23 cellular contexts compared by ENCODE assay signal in genomic region chr10:128287921-128288320, GRCh38.
"Had no signal": no experiment of that assay in that cellular context is flagged by ENCODE, and none has a peak within 500 bp of the region (broad histone marks: within the 10 kb centered on the region; RNA-seq: fewer than 3 reads in every experiment).

No MANE protein-coding gene starts in this region.

- DNase-seq: activated CD4-positive, alpha-beta T cell treated with anti-CD3 and anti-CD28 coated beads for 4 hours; activated CD8-positive, alpha-beta memory T cell treated with anti-CD3 and anti-CD28 coated beads, Interleukin-2, amount 50 U/mL, for 4 hours; activated CD8-positive, alpha-beta T cell treated with anti-CD3 and anti-CD28 coated beads for 36 hours; activated gamma-delta T cell treated with Interleukin-2 at 50 U/mL for 16 hours; activated naive CD4-positive, alpha-beta T cell treated with anti-CD3 and anti-CD28 coated beads, Interleukin-2, amount 10 ng/mL, durations not matched to agents 7 days and 5 days; activated naive CD8-positive, alpha-beta T cell treated with anti-CD3 and anti-CD28 coated beads for 36 hours; activated T-cell treated with anti-CD3 and anti-CD28 coated beads, Interleukin-2, amount 50 U/mL, for 72 hours; central memory CD4-positive, alpha-beta T cell; Karpas-422; MM.1S; NCI-H1105; NCI-H1436; NCI-H1694 treated with DMSO at 0.1 percent for 48 hours; NCI-H2029 treated with DMSO at 0.1 percent for 48 hours; NCI-H510A treated with DMSO at 0.1 percent for 48 hours; Peyer's patch; Right ventricle myocardium superior; SJCRH30; SK-N-SH; T-helper 1 cell had no signal

- H3K27ac ChIP-seq: Peyer's patch, RWPE1, SJCRH30, VCaP had no signal

- H3K27ac Mint-ChIP-seq: activated CD8-positive, alpha-beta T cell treated with anti-CD3 and anti-CD28 coated beads for 36 hours; activated naive CD4-positive, alpha-beta T cell treated with anti-CD3 and anti-CD28 coated beads, Interleukin-2, amount 10 ng/mL, durations not matched to agents 7 days and 5 days; activated naive CD8-positive, alpha-beta T cell treated with anti-CD3 and anti-CD28 coated beads for 36 hours; activated T-cell treated with anti-CD3 and anti-CD28 coated beads, Interleukin-2, amount 50 U/mL, for 72 hours; activated T-helper 2 cell treated with anti-CD3 and anti-CD28 coated beads, Interferon-gamma antibody, Interleukin-2, Interleukin-4, amounts not matched to agents 10 μg/mL and 5 μg/mL and 100 μg/mL, durations not matched to agents 14 hours and 24 hours and 36 hours had no signal

- H3K36me3 Mint-ChIP-seq: activated naive CD4-positive, alpha-beta T cell treated with anti-CD3 and anti-CD28 coated beads, Interleukin-2, amount 10 ng/mL, durations not matched to agents 7 days and 5 days; activated naive CD8-positive, alpha-beta T cell treated with anti-CD3 and anti-CD28 coated beads for 36 hours had no signal

- H3K9me3 Mint-ChIP-seq: activated T-helper 2 cell treated with anti-CD3 and anti-CD28 coated beads, Interferon-gamma antibody, Interleukin-2, Interleukin-4, amounts not matched to agents 10 μg/mL and 5 μg/mL and 100 μg/mL, durations not matched to agents 14 hours and 24 hours and 36 hours had no signal

- H3K27me3 ChIP-seq: SJCRH30 had no signal

- H3K4me1 Mint-ChIP-seq: activated naive CD4-positive, alpha-beta T cell treated with anti-CD3 and anti-CD28 coated beads, Interleukin-2, amount 10 ng/mL, durations not matched to agents 7 days and 5 days; activated naive CD8-positive, alpha-beta T cell treated with anti-CD3 and anti-CD28 coated beads for 36 hours had no signal

- ATAC-seq: activated CD8-positive, alpha-beta T cell treated with anti-CD3 and anti-CD28 coated beads for 36 hours; activated T-cell treated with anti-CD3 and anti-CD28 coated beads, Interleukin-2, amount 50 U/mL, for 72 hours had no signal

- H3K36me3 ChIP-seq: Peyer's patch, SJCRH30 had no signal

- H3K4me1 ChIP-seq: Peyer's patch, SJCRH30 had no signal

- H3K9me3 ChIP-seq: SJCRH30, SK-N-SH had no signal

- H3K4me3 Mint-ChIP-seq: activated CD8-positive, alpha-beta T cell treated with anti-CD3 and anti-CD28 coated beads for 36 hours; activated naive CD4-positive, alpha-beta T cell treated with anti-CD3 and anti-CD28 coated beads, Interleukin-2, amount 10 ng/mL, durations not matched to agents 7 days and 5 days; activated naive CD8-positive, alpha-beta T cell treated with anti-CD3 and anti-CD28 coated beads for 36 hours; activated T-cell treated with anti-CD3 and anti-CD28 coated beads, Interleukin-2, amount 50 U/mL, for 72 hours had no signal

- H3K4me3 ChIP-seq: Peyer's patch, SJCRH30 had no signal

- H3K4me2 ChIP-seq: SK-N-SH had no signal

- H3K9ac ChIP-seq: SK-N-SH had no signal
